In genomic region chr4:169220446-169220845, GRCh38 we compare ENCODE assay signal across 17 cellular contexts. TPM values are rescaled to one million over a fixed set of nuclear protein-coding genes. Genes with fewer than 3 reads are reported as not detected.
DNase-seq lines count a peak whose midpoint lies in the region; ATAC-seq and TF ChIP-seq lines count a peak whose summit lies in the region.
"Had no signal": no experiment of that assay in that cellular context is flagged by ENCODE, and none has a peak within 500 bp of the region (broad histone marks: within the 10 kb centered on the region; RNA-seq: fewer than 3 reads in every experiment).

No MANE protein-coding gene starts in this region.

- H3K4me1 ChIP-seq in endocrine pancreas (ENCODE audit: control insufficient read depth, insufficient read depth, low read length) (peaks cover 25% of the 10 kb centered on the region), left lung (peaks cover 24 to 48% of the 10 kb centered on the region in 2 donors), neural progenitor cell (peaks cover 36% of the 10 kb centered on the region)

- H3K36me3 Mint-ChIP-seq in Calu3 (ENCODE audit: insufficient read depth, unreplicated experiment) = peaks cover 28% of the 10 kb centered on the region
- peaks cover 11% of the 10 kb centered on the region for H3K36me3 Mint-ChIP-seq in neural progenitor cell
- H3K36me3 Mint-ChIP-seq: IgD-negative memory B cell had no signal

- peaks cover 62% of the 10 kb centered on the region for H3K79me2 ChIP-seq in neural progenitor cell (ENCODE audit: low read depth)

- H3K9ac ChIP-seq in endocrine pancreas (ENCODE audit: control insufficient read depth, insufficient read depth, low read length) = peak overlapping the region; percentile 24
- no peak overlapping the region for H3K9ac ChIP-seq in neural progenitor cell
- H3K9ac ChIP-seq: BLaER1 had no signal

- H4K20me1 ChIP-seq in neural progenitor cell (ENCODE audit: low read depth) = peaks cover 21% of the 10 kb centered on the region
- H4K20me1 ChIP-seq: BLaER1 had no signal

- intact Hi-C loops in Calu3 (cut with micrococcal nuclease; ENCODE audit: unreplicated experiment) = no loop called here
- intact Hi-C loops in left lung (cut with DNase I) = no loop called here

- H3K27me3 Mint-ChIP-seq in Calu3 (ENCODE audit: unreplicated experiment) (no peaks in the 10 kb centered on the region), neural progenitor cell (ENCODE audit: insufficient read depth, low read depth) (peaks cover 3% of the 10 kb centered on the region)
- H3K27me3 Mint-ChIP-seq: IgD-negative memory B cell had no signal

- no peaks in the 10 kb centered on the region for H3K27me3 ChIP-seq in endocrine pancreas (ENCODE audit: control insufficient read depth, insufficient read depth, low read length)
- H3K27me3 ChIP-seq in left lung = no peaks in the 10 kb centered on the region
- no peaks in the 10 kb centered on the region for H3K27me3 ChIP-seq in neural progenitor cell
- H3K27me3 ChIP-seq: BLaER1 had no signal

- H3K4me3 Mint-ChIP-seq in Calu3 (ENCODE audit: low read depth, unreplicated experiment) (peak overlapping the region; percentile 45), neural progenitor cell (no peak overlapping the region)
- H3K4me3 Mint-ChIP-seq: HFFc6, IgD-negative memory B cell had no signal

- no peaks in the 10 kb centered on the region for H3K9me3 Mint-ChIP-seq in Calu3 (ENCODE audit: low read depth, unreplicated experiment)
- peaks cover 7% of the 10 kb centered on the region for H3K9me3 Mint-ChIP-seq in neural progenitor cell
- H3K9me3 Mint-ChIP-seq: HFFc6, IgD-negative memory B cell had no signal

- H3K27ac ChIP-seq in left lung = no peak overlapping the region
- H3K27ac ChIP-seq in neural progenitor cell = peak overlapping the region; percentile 16
- H3K27ac ChIP-seq: BLaER1 had no signal

- H3K4me2 ChIP-seq in neural progenitor cell = peak overlapping the region; percentile 13
- H3K4me2 ChIP-seq: BLaER1 had no signal

- no peaks in the 10 kb centered on the region for H3F3A ChIP-seq in neural progenitor cell (ENCODE audit: low read depth)

- H3K36me3 ChIP-seq in endocrine pancreas (ENCODE audit: control insufficient read depth, insufficient read depth, low read length) (no peaks in the 10 kb centered on the region), left lung (no peaks in the 10 kb centered on the region), neural progenitor cell (no peaks in the 10 kb centered on the region)
- H3K36me3 ChIP-seq: BLaER1 had no signal

- TF ChIP-seq CTCF in Calu3 (IDR thresholded peaks at IDR 0.05; ENCODE audit: unreplicated experiment) (no peak), left lung (IDR thresholded peaks at IDR 0.05) (no peak), neural progenitor cell (IDR thresholded peaks at IDR 0.05) (no peak)

- H3K4me3 ChIP-seq in endocrine pancreas (ENCODE audit: control insufficient read depth, insufficient read depth, low read length) (peak overlapping the region; percentile 45), left lung (no peak overlapping the region), neural progenitor cell (no peak overlapping the region)
- H3K4me3 ChIP-seq: BLaER1 had no signal

- H3K9me3 ChIP-seq in endocrine pancreas (ENCODE audit: control insufficient read depth, low read length) = no peaks in the 10 kb centered on the region
- H3K9me3 ChIP-seq in left lung = no peaks in the 10 kb centered on the region
- no peaks in the 10 kb centered on the region for H3K9me3 ChIP-seq in neural progenitor cell (ENCODE audit: low read depth)
- H3K9me3 ChIP-seq: BLaER1 had no signal

- CTCF ChIA-PET in Calu3 (lab: Charles Lee) = no interaction called here

- no peak overlapping the region for H2AFZ ChIP-seq in neural progenitor cell (replicated peaks)

- ATAC-seq in left lung = peak; percentile 45
- ATAC-seq in HG03457 (IDR thresholded peaks at IDR 0.05; ENCODE audit: unreplicated experiment) = no peak

- BruUV-seq in Calu3 (replicated peaks; lab: Mats Ljungman, UMichigan) = no TSS peak

- H3K4me1 Mint-ChIP-seq in Calu3 (ENCODE audit: low read depth, unreplicated experiment) = peaks cover 33% of the 10 kb centered on the region
- H3K4me1 Mint-ChIP-seq in neural progenitor cell = peaks cover 12% of the 10 kb centered on the region

- no peak for DNase-seq in Calu3
- no peak for DNase-seq in left lung
- peak; percentile 22 for DNase-seq in neural progenitor cell (ENCODE audit: low spot score)
- no peak for DNase-seq in pons (ENCODE audit: low spot score)
- no peak for DNase-seq in islet precursor cell
- DNase-seq in NCI-H524 treated with DMSO at 0.1 percent for 48 hours (lab: John Stamatoyannopoulos, UW) = no peak
- DNase-seq: DMS153, HFFc6, Kasumi-1, NCI-H187, NCI-H226, NCI-H526, Right ventricle myocardium superior had no signal

- H3K27ac Mint-ChIP-seq in Calu3 (ENCODE audit: unreplicated experiment) (no peak overlapping the region), neural progenitor cell (peak overlapping the region; percentile 16)
- H3K27ac Mint-ChIP-seq: HFFc6 had no signal

RNA-seq across cellular contexts. Expression of gene SH3RF1, which starts 50.3 kb away (rescaled TPM):
- total RNA-seq in Calu3 (2022) = 64.6 and 70.1 TPM in 2 replicates
- 10 to 100 TPM; 24.0 to 39.4 TPM for total RNA-seq in left lung
- total RNA-seq in neural progenitor cell (ENCODE audit: low replicate concordance) = 14.1 and 17.1 TPM in 2 replicates
